In genomic region chr1:93081716-93082115, GRCh38 we compare ENCODE assay signal across 8 cellular contexts. TPM values are rescaled to one million over a fixed set of nuclear protein-coding genes. Genes with fewer than 3 reads are reported as not detected.
DNase-seq lines count a peak whose midpoint lies in the region; ATAC-seq and TF ChIP-seq lines count a peak whose summit lies in the region.

No MANE protein-coding gene starts in this region.

- H3K27ac Mint-ChIP-seq in activated CD8-positive, alpha-beta T cell treated with anti-CD3 and anti-CD28 coated beads for 36 hours, result no peak overlapping the region

- POLR2A ChIA-PET in AG04449 (lab: Yijun Ruan, JAX), result no interaction called here
- POLR2A ChIA-PET in activated CD8-positive, alpha-beta T cell treated with anti-CD3 and anti-CD28 coated beads for 36 hours (lab: Charles Lee), result interaction anchor here (0.7 kb wide), 1 partner anchor 88 kb away, joined by 3 read pairs; no protein-coding TSS in a partner anchor

- peak overlapping the region; percentile 99 for H3K4me3 Mint-ChIP-seq in activated CD8-positive, alpha-beta T cell treated with anti-CD3 and anti-CD28 coated beads for 36 hours

- peaks cover 11% of the 10 kb centered on the region for H3K9me3 ChIP-seq in iPS-20b (ENCODE audit: insufficient read depth, low read depth, low read length)

- H3K9me3 Mint-ChIP-seq in activated CD8-positive, alpha-beta T cell treated with anti-CD3 and anti-CD28 coated beads for 36 hours, result peaks cover 2% of the 10 kb centered on the region

- H3K4me1 ChIP-seq in iPS-20b (ENCODE audit: insufficient read depth, low read length), result peaks cover 9% of the 10 kb centered on the region; the same call in 1 of the 2 replicates

- peaks cover 45% of the 10 kb centered on the region for H3K36me3 ChIP-seq in iPS-20b (ENCODE audit: insufficient read depth, low read depth, low read length)

- TF ChIP-seq CTCF in AG04449 (IDR thresholded peaks at IDR 0.05; ENCODE audit: insufficient read depth, low read length, missing control alignments) (no peak), HFF-Myc (IDR thresholded peaks at IDR 0.05; ENCODE audit: low read depth, low read length, missing control alignments) (no peak)
- no peak for TF ChIP-seq CTCF in activated CD8-positive, alpha-beta T cell treated with anti-CD3 and anti-CD28 coated beads for 36 hours (IDR thresholded peaks at IDR 0.05)

- no peak for ATAC-seq in activated CD8-positive, alpha-beta T cell treated with anti-CD3 and anti-CD28 coated beads for 36 hours
- no peak for ATAC-seq in HG02884 (IDR thresholded peaks at IDR 0.05; ENCODE audit: unreplicated experiment)
- no peak for ATAC-seq in GM18867 (IDR thresholded peaks at IDR 0.05; ENCODE audit: unreplicated experiment)

- H3K27me3 ChIP-seq in iPS-20b (ENCODE audit: insufficient read depth, low read length), result no peaks in the 10 kb centered on the region

- no peaks in the 10 kb centered on the region for H3K27me3 Mint-ChIP-seq in activated CD8-positive, alpha-beta T cell treated with anti-CD3 and anti-CD28 coated beads for 36 hours

- H3K36me3 Mint-ChIP-seq in activated CD8-positive, alpha-beta T cell treated with anti-CD3 and anti-CD28 coated beads for 36 hours (ENCODE audit: low read depth), result peaks cover 37% of the 10 kb centered on the region

- H3K4me1 Mint-ChIP-seq in activated CD8-positive, alpha-beta T cell treated with anti-CD3 and anti-CD28 coated beads for 36 hours (ENCODE audit: low read depth), result peaks cover 43% of the 10 kb centered on the region

- H3K4me3 ChIP-seq in AG04449 (ENCODE audit: low read depth, low read length), result peak overlapping the region; percentile 23; the same call in 1 of the 2 replicates
- H3K4me3 ChIP-seq in HFF-Myc (replicated peaks; ENCODE audit: low read depth, low read length), result peak overlapping the region; percentile 98
- H3K4me3 ChIP-seq in iPS-20b (ENCODE audit: low read length), result peak overlapping the region; percentile 93

- DNase-seq in AG04449 (ENCODE audit: low read depth, low spot score) (peak; percentile 52), HFF-Myc (ENCODE audit: extremely low read depth, low read depth) (peak; percentile 41), DMS53 treated with DMSO at 0.1 percent for 48 hours (lab: John Stamatoyannopoulos, UW; ENCODE audit: unreplicated experiment) (no peak)
- DNase-seq in activated CD8-positive, alpha-beta T cell treated with anti-CD3 and anti-CD28 coated beads for 36 hours, result no peak
- no peak for DNase-seq in stimulated activated CD8-positive, alpha-beta memory T cell treated with anti-CD3 and anti-CD28 coated beads, Interleukin-4, amount 100 ng/mL, for 48 hours

- H3K9ac ChIP-seq in iPS-20b (ENCODE audit: low read depth, low read length), result no peak overlapping the region; the same call in 1 of the 2 replicates

- intact Hi-C loops in activated CD8-positive, alpha-beta T cell treated with anti-CD3 and anti-CD28 coated beads for 36 hours (cut with micrococcal nuclease), result loop anchor here (2.0 kb wide), 1 partner anchor 99 kb away; the partner anchor contains the start of genes CCDC18 and TMED5

- H3K27ac ChIP-seq in iPS-20b (ENCODE audit: low read length), result no peak overlapping the region

- CTCF ChIA-PET in AG04449 (lab: Yijun Ruan, JAX), result interaction anchor here (1.2 to 1.9 kb wide), 4 partner anchors 10 to 140 kb away, joined by 4 to 5 read pairs (median 4); no protein-coding TSS in a partner anchor
- CTCF ChIA-PET in activated CD8-positive, alpha-beta T cell treated with anti-CD3 and anti-CD28 coated beads for 36 hours (lab: Charles Lee), result no interaction called here

RNA-seq across cellular contexts. Expression of gene MTF2, which starts 2.6 kb away (rescaled TPM):
- 10 to 100 TPM; 65.0 to 70.9 TPM for total RNA-seq in activated CD8-positive, alpha-beta T cell treated with anti-CD3 and anti-CD28 coated beads for 36 hours

Comparison
In these comparisons a context has a peak if more than half of its experiments do, and no peak if none do; other contexts are left out.
1. DNase-seq: peak in AG04449 (single experiment) and HFF-Myc (single experiment); none in activated CD8-positive, alpha-beta T cell treated with anti-CD3 and anti-CD28 coated beads for 36 hours (single experiment), stimulated activated CD8-positive, alpha-beta memory T cell treated with anti-CD3 and anti-CD28 coated beads, Interleukin-4, amount 100 ng/mL, for 48 hours (single experiment) and DMS53 treated with DMSO at 0.1 percent for 48 hours (single experiment).
2. H3K4me3 ChIP-seq: peak in every context shown above with its lines; median percentile 98 in HFF-Myc; 93 in iPS-20b; 23 in AG04449.